In the genomic region with DNA sequence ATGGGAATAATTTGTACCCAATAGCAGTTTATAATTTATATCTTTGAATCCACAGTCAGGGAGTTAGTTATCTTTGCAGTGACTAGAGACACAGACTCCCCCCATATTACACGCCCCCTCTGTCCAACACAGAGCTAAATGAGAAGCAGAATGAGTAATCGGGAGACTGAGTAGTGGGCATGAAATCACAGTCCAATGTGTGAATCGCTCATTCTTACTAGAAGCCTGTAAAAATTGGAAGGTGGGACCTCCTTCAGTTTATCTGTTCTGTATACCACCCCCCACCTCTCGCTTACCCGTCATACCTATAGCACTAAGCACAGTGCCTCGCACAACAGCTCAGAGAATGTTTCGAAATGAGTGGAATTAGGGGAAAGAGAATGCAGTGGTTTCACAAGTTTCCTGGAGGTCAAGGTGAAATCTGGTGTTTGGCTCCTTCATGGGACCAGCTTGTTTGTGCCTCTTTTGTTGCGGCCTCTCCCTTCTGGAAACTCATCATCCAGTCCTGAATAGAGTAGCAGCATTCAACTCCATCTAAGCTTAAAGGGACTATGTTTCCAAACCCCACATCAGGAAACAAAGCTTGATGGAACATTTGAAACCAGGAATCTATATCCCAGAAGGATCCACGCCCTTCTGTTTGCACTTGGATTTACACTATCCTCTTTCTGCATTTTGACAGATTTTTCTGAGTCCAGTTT, we compare ENCODE assay signal across 1 cellular context.
TF ChIP-seq lines count a peak whose summit lies in the region.

No MANE protein-coding gene starts in this region.

TF ChIP-seq in GM12878, 131 proteins besides CTCF, POLR2A, EP300 and RAD21 (continued from another document):
- TF ChIP-seq ZBED1 (IDR thresholded peaks at IDR 0.05; ENCODE audit: borderline replicate concordance) (no peak), STAT3 (IDR thresholded peaks at IDR 0.05; ENCODE audit: low read depth, low read length) (0 out of 2 replicates have a peak, but pooled peaks have one; percentile 24), FOXK2 (IDR thresholded peaks at IDR 0.05) (no peak), GABPA (IDR thresholded peaks at IDR 0.05; ENCODE audit: low read depth) (no peak), MYC (IDR thresholded peaks at IDR 0.05; ENCODE audit: insufficient read depth, insufficient read length, insufficient replicate concordance, low read length, severe bottlenecking) (no peak), NR2C2 (IDR thresholded peaks at IDR 0.05; ENCODE audit: borderline replicate concordance, control insufficient read depth, insufficient read length, low read depth) (no peak), TCF3 (IDR thresholded peaks at IDR 0.05; ENCODE audit: borderline replicate concordance, insufficient read depth, low read depth, low read length) (no peak), IKZF1 (conservative IDR thresholded peaks at IDR 0.05) (peak; percentile 57; the same call in 1 of the 2 replicates), RUNX3 (IDR thresholded peaks at IDR 0.05; ENCODE audit: low read length) (peak; percentile 71), GATAD2B (conservative IDR thresholded peaks at IDR 0.05; ENCODE audit: low read depth) (no peak), EGR1 (IDR thresholded peaks at IDR 0.05; ENCODE audit: borderline replicate concordance in 1 of 2, low read depth in 2 of 2, low read length in 2 of 2) (no peak), TARDBP (IDR thresholded peaks at IDR 0.05; ENCODE audit: borderline replicate concordance) (no peak), FOS (IDR thresholded peaks at IDR 0.05; ENCODE audit: borderline replicate concordance, extremely low read depth, insufficient read length) (no peak)
- TF ChIP-seq, protein P1, sequence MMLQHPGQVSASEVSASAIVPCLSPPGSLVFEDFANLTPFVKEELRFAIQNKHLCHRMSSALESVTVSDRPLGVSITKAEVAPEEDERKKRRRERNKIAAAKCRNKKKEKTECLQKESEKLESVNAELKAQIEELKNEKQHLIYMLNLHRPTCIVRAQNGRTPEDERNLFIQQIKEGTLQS (IDR thresholded peaks at IDR 0.05; ENCODE audit: borderline replicate concordance, extremely low read depth, low read depth, low read length), result no peak
- TF ChIP-seq, protein P2, sequence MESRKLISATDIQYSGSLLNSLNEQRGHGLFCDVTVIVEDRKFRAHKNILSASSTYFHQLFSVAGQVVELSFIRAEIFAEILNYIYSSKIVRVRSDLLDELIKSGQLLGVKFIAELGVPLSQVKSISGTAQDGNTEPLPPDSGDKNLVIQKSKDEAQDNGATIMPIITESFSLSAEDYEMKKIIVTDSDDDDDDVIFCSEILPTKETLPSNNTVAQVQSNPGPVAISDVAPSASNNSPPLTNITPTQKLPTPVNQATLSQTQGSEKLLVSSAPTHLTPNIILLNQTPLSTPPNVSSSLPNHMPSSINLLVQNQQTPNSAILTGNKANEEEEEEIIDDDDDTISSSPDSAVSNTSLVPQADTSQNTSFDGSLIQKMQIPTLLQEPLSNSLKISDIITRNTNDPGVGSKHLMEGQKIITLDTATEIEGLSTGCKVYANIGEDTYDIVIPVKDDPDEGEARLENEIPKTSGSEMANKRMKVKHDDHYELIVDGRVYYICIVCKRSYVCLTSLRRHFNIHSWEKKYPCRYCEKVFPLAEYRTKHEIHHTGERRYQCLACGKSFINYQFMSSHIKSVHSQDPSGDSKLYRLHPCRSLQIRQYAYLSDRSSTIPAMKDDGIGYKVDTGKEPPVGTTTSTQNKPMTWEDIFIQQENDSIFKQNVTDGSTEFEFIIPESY (IDR thresholded peaks at IDR 0.05), result no peak
TF ChIP-seq in GM12878: peak in this region for 17.
